ENCODE assay signal across 7 cellular contexts in the genomic region with DNA sequence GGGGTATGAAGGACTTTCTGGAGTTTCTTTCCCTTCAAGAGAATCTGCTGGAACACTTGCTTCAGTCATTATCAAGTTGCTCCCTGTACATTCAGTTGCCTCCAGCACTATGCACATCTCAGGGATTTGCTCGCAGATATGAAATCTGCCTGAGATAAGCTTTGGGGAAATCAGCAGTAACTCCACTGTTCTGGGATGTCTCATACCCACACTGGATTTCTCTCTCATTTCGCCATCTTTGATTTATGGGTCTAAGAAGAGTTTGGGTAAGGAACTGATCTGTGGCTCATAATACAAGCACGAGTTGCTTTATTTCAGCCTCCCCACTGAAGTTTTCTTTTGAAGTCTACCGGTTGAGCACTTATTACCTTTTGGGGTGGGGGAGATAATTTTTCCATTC.
"Had no signal": no experiment of that assay in that cellular context is flagged by ENCODE, and none has a peak within 500 bp of the region (broad histone marks: within the 10 kb centered on the region; RNA-seq: fewer than 3 reads in every experiment).

No MANE protein-coding gene starts in this region.

- DNase-seq: H9, HCEC 1CT, KG1 had no signal

- H3K4me3 ChIP-seq: GM23338, K562 had no signal

- ATAC-seq: GM23338, HepG2, K562 had no signal

- H3K27ac ChIP-seq: HL-60 had no signal
